In the genomic region with DNA sequence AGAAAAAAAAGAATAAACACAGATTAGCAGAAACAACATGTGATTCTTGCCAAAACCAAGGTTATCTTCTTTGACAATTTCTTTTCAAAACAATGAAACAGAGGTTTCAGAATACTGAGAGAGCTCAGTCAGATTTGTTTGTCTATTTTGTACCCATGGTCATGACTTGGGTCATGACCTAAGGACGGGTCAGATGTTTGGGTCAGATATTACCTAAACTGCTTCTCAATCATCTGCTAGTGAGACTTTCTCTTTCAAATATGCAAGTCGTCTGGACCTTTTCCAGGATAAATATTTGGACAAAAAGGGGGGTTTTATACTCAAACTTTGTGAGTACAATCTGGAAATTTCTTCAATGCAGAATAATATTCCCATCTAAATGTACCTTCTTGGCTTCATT, we compare ENCODE assay signal across 11 cellular contexts.
"Had no signal": no experiment of that assay in that cellular context is flagged by ENCODE, and none has a peak within 500 bp of the region (broad histone marks: within the 10 kb centered on the region; RNA-seq: fewer than 3 reads in every experiment).

No MANE protein-coding gene starts in this region.

- H3K9ac ChIP-seq: GM23248 had no signal

- H3K36me3 ChIP-seq: HAP-1 had no signal

- DNase-seq: GM23248, GOT3, H7, H9, HCEC 1CT, HFFc6 had no signal

- ATAC-seq: GM23338, HCT116 had no signal

- H3K9me3 ChIP-seq: HAP-1 had no signal

- H3K4me3 ChIP-seq: GM23248, GM23338, HAP-1 had no signal

- H3K4me1 ChIP-seq: HAP-1 had no signal

- H2AFZ ChIP-seq: GM23248, GM23338 had no signal

- FAIRE-seq: H1, H54 had no signal

- H3K27ac ChIP-seq: GM23248 had no signal

- H3K4me2 ChIP-seq: GM23338 had no signal
